In the genomic region with DNA sequence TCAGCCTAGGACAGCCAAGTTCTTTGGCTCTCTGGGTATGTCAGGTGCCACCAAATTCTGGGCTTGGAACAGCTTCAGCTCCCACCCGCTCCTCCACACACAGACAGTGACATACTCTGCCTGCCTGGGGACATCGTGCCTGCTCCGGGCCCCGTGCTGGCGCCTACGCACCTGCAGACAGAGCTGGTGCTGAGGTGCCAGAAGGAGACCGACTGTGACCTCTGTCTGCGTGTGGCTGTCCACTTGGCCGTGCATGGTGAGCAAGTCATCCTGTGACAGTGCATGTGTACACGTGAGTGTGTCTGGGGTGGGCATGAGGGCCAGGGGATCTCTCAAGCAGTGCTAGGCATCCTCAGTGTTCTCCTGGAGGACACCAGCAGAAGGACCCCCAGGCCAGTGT, we compare ENCODE assay signal across 15 cellular contexts. TPM values are rescaled to one million over a fixed set of nuclear protein-coding genes. Genes with fewer than 3 reads are reported as not detected.
DNase-seq lines count a peak whose midpoint lies in the region; ATAC-seq, FAIRE-seq and TF ChIP-seq lines count a peak whose summit lies in the region.
"Had no signal": no experiment of that assay in that cellular context is flagged by ENCODE, and none has a peak within 500 bp of the region (broad histone marks: within the 10 kb centered on the region; RNA-seq: fewer than 3 reads in every experiment).

No MANE protein-coding gene starts in this region.

- no peaks in the 10 kb centered on the region for H3K27me3 Mint-ChIP-seq in Caco-2 (ENCODE audit: insufficient read depth, unreplicated experiment)
- peaks cover 3% of the 10 kb centered on the region for H3K27me3 Mint-ChIP-seq in activated CD4-positive, alpha-beta T cell treated with anti-CD3 and anti-CD28 coated beads, Interleukin-2, amount 10 ng/mL, durations not matched to agents 7 days and 5 days
- H3K27me3 Mint-ChIP-seq: CD4-positive, alpha-beta memory T cell had no signal

- no peaks in the 10 kb centered on the region for H3K27me3 ChIP-seq in Caco-2 (replicated peaks; ENCODE audit: control insufficient read depth, insufficient read depth, low read length)
- H3K27me3 ChIP-seq in K562 (ENCODE audit: control insufficient read depth in 2 of 2, insufficient read depth in 2 of 2, low read length in 2 of 2), result no peaks in the 10 kb centered on the region
- H3K27me3 ChIP-seq in right atrium auricular region, result no peaks in the 10 kb centered on the region
- H3K27me3 ChIP-seq in WERI-Rb-1 (ENCODE audit: insufficient read depth, low read depth, severe bottlenecking), result no peaks in the 10 kb centered on the region
- H3K27me3 ChIP-seq: SJCRH30 had no signal

- no peaks in the 10 kb centered on the region for H3K9me3 Mint-ChIP-seq in Caco-2 (ENCODE audit: unreplicated experiment)
- H3K9me3 Mint-ChIP-seq in activated CD4-positive, alpha-beta T cell treated with anti-CD3 and anti-CD28 coated beads, Interleukin-2, amount 10 ng/mL, durations not matched to agents 7 days and 5 days, result no peaks in the 10 kb centered on the region
- H3K9me3 Mint-ChIP-seq: CD4-positive, alpha-beta memory T cell; natural killer cell treated with Interleukin-12 subunit alpha and Interleukin-12 subunit beta and Interleukin-15 and Interleukin-18, amount 100 ng/mL, for 72 hours had no signal

- TF ChIP-seq POLR2A in K562 (conservative IDR thresholded peaks at IDR 0.05), result no peak

- no peak for ATAC-seq in K562
- ATAC-seq: natural killer cell treated with Interleukin-12 subunit alpha and Interleukin-12 subunit beta and Interleukin-15 and Interleukin-18, amount 100 ng/mL, for 72 hours; stimulated activated naive CD8-positive, alpha-beta T cell treated with anti-CD3 and anti-CD28 coated beads, Interleukin-15, Interleukin-2, amounts not matched to agents 100 U/mL and 50 U/mL, for 24 hours had no signal

- H3K36me3 ChIP-seq in Caco-2 (ENCODE audit: control insufficient read depth, insufficient read depth, low read length) (peaks cover 3% of the 10 kb centered on the region; the same call in 1 of the 2 replicates), K562 (ENCODE audit: control insufficient read depth, insufficient read depth, low read length) (no peaks in the 10 kb centered on the region), right atrium auricular region (peaks cover 10% of the 10 kb centered on the region), WERI-Rb-1 (no peaks in the 10 kb centered on the region)
- H3K36me3 ChIP-seq: SJCRH30 had no signal

- H3K4me3 ChIP-seq in Caco-2 (ENCODE audit: low read depth, low read length) (no peak overlapping the region), K562 (no peak overlapping the region), right atrium auricular region (peak overlapping the region; percentile 54 to 69), skeletal muscle cell (ENCODE audit: low read depth, low read length) (peak overlapping the region; percentile 64), WERI-Rb-1 (ENCODE audit: low read depth, low read length) (no peak overlapping the region)

- CTCF ChIA-PET in Caco-2 (lab: Charles Lee), result interaction anchor here (0.8 to 5.0 kb wide), 3 partner anchors 15 to 28 kb away, joined by 4 to 63 read pairs (median 7); a partner anchor contains a TSS
- CTCF ChIA-PET in K562 (lab: Yijun Ruan, JAX; ENCODE audit: low intra/inter-chr PET ratio), result no interaction called here
- CTCF ChIA-PET in activated CD4-positive, alpha-beta T cell treated with anti-CD3 and anti-CD28 coated beads, Interleukin-2, amount 10 ng/mL, durations not matched to agents 7 days and 5 days (lab: Charles Lee), result interaction anchor here (1.2 to 3.1 kb wide), 2 partner anchors 15 kb away, joined by 3 to 19 read pairs; a partner anchor contains a TSS

- intact Hi-C loops in Caco-2 (cut with micrococcal nuclease; ENCODE audit: unreplicated experiment), result loop anchor here (2.0 to 5.0 kb wide), 2 partner anchors 29 to 76 kb away; a partner anchor contains a TSS
- intact Hi-C loops in K562 (cut with micrococcal nuclease), result loop anchor here (5.0 kb wide), 1 partner anchor 56 kb away; no protein-coding TSS in a partner anchor

- peak overlapping the region; percentile 87 for H3K4me2 ChIP-seq in K562 (ENCODE audit: insufficient read depth, low read length)

- no peaks in the 10 kb centered on the region for H3K9me3 ChIP-seq in Caco-2
- H3K9me3 ChIP-seq in K562 (replicated peaks; ENCODE audit: control insufficient read depth, insufficient read depth, low read depth, low read length), result no peaks in the 10 kb centered on the region
- H3K9me3 ChIP-seq in right atrium auricular region, result no peaks in the 10 kb centered on the region
- H3K9me3 ChIP-seq in WERI-Rb-1 (ENCODE audit: severe bottlenecking), result no peaks in the 10 kb centered on the region
- H3K9me3 ChIP-seq: SJCRH30 had no signal

- peak overlapping the region; percentile 76 for H3K27ac Mint-ChIP-seq in Caco-2 (ENCODE audit: unreplicated experiment)
- H3K27ac Mint-ChIP-seq in activated CD4-positive, alpha-beta T cell treated with anti-CD3 and anti-CD28 coated beads, Interleukin-2, amount 10 ng/mL, durations not matched to agents 7 days and 5 days, result no peak overlapping the region
- H3K27ac Mint-ChIP-seq: natural killer cell treated with Interleukin-12 subunit alpha and Interleukin-12 subunit beta and Interleukin-15 and Interleukin-18, amount 100 ng/mL, for 72 hours had no signal

- DNase-seq in Caco-2, result no peak
- DNase-seq in K562 (ENCODE audit: extremely low read depth in 1 of 4, low spot score in 3 of 4), result no peak
- no peak for DNase-seq in right atrium auricular region (ENCODE audit: low spot score)
- no peak for DNase-seq in skeletal muscle cell (ENCODE audit: low read depth)
- DNase-seq in WERI-Rb-1, result no peak
- DNase-seq in GM19238 (ENCODE audit: insufficient read length, low spot score), result no peak
- DNase-seq in activated CD4-positive, alpha-beta T cell treated with anti-CD3 and anti-CD28 coated beads, Interleukin-2, amount 10 ng/mL, durations not matched to agents 7 days and 5 days, result no peak
- DNase-seq in NCI-H146 treated with DMSO at 0.1 percent for 48 hours (lab: John Stamatoyannopoulos, UW; ENCODE audit: unreplicated experiment), result no peak
- DNase-seq: activated CD4-positive, alpha-beta T cell treated with anti-CD3 and anti-CD28 coated beads for 48 hours; activated effector memory CD4-positive, alpha-beta T cell treated with Interleukin-2 at 50 U/mL for 16 hours; CD4-positive, alpha-beta memory T cell; Karpas-422; SJCRH30; stimulated activated naive CD8-positive, alpha-beta T cell treated with anti-CD3 and anti-CD28 coated beads, Interleukin-15, Interleukin-2, amounts not matched to agents 100 U/mL and 50 U/mL, for 24 hours had no signal

- no peak for TF ChIP-seq EP300 in K562 (IDR thresholded peaks at IDR 0.05; ENCODE audit: low read length)

- no peak for TF ChIP-seq RAD21 in K562 (CRISPR knock-in tag; conservative IDR thresholded peaks at IDR 0.05 in 1 of 2, IDR thresholded peaks at IDR 0.05 in 1 of 2)

- H3K27ac ChIP-seq in K562 (ENCODE audit: extremely low read depth, low read depth, low read length) (peak overlapping the region; percentile 62; the same call in 1 of the 3 replicates), right atrium auricular region (peak overlapping the region; percentile 90 to 92), WERI-Rb-1 (no peak overlapping the region)
- H3K27ac ChIP-seq: SJCRH30 had no signal

- H3K4me3 Mint-ChIP-seq in Caco-2 (ENCODE audit: unreplicated experiment), result peak overlapping the region; percentile 89
- H3K4me3 Mint-ChIP-seq in activated CD4-positive, alpha-beta T cell treated with anti-CD3 and anti-CD28 coated beads, Interleukin-2, amount 10 ng/mL, durations not matched to agents 7 days and 5 days, result no peak overlapping the region
- H3K4me3 Mint-ChIP-seq: natural killer cell treated with Interleukin-12 subunit alpha and Interleukin-12 subunit beta and Interleukin-15 and Interleukin-18, amount 100 ng/mL, for 72 hours had no signal

- BruUV-seq in Caco-2 (replicated peaks; lab: Mats Ljungman, UMichigan) (no TSS peak), K562 (replicated peaks; lab: Mats Ljungman, UMichigan) (no TSS peak)

- H3K4me1 ChIP-seq in Caco-2, result peaks cover 21% of the 10 kb centered on the region
- peaks cover 14 to 34% of the 10 kb centered on the region in 2 experiments for H3K4me1 ChIP-seq in K562 (replicated peaks in 1 of 2; ENCODE audit: control insufficient read depth in 2 of 2, insufficient read depth in 2 of 2, low read length in 2 of 2)
- peaks cover 0 to 36% of the 10 kb centered on the region in 2 donors for H3K4me1 ChIP-seq in right atrium auricular region
- H3K4me1 ChIP-seq: SJCRH30 had no signal

- H3K36me3 Mint-ChIP-seq in Caco-2 (ENCODE audit: insufficient read depth, unreplicated experiment), result peaks cover 13% of the 10 kb centered on the region
- H3K36me3 Mint-ChIP-seq in activated CD4-positive, alpha-beta T cell treated with anti-CD3 and anti-CD28 coated beads, Interleukin-2, amount 10 ng/mL, durations not matched to agents 7 days and 5 days (ENCODE audit: low read depth), result no peaks in the 10 kb centered on the region
- H3K36me3 Mint-ChIP-seq: CD4-positive, alpha-beta memory T cell; natural killer cell treated with Interleukin-12 subunit alpha and Interleukin-12 subunit beta and Interleukin-15 and Interleukin-18, amount 100 ng/mL, for 72 hours had no signal

- H3K79me2 ChIP-seq in K562 (ENCODE audit: control insufficient read depth, insufficient read depth, low read length), result no peaks in the 10 kb centered on the region

- no peak overlapping the region; the same call in 1 of the 2 replicates for H2AFZ ChIP-seq in K562 (ENCODE audit: low read depth, low read length)

- H4K20me1 ChIP-seq in K562 (replicated peaks; ENCODE audit: control insufficient read depth, insufficient read depth, low read length), result no peaks in the 10 kb centered on the region

- 79% methylated on average over 10 of the region's 10 CpGs for WGBS in K562 (ENCODE audit: insufficient coverage, low coverage, missing lambda C conversion rate)

- H3K4me1 Mint-ChIP-seq in Caco-2 (ENCODE audit: low read depth, unreplicated experiment), result no peaks in the 10 kb centered on the region
- peaks cover 10% of the 10 kb centered on the region for H3K4me1 Mint-ChIP-seq in activated CD4-positive, alpha-beta T cell treated with anti-CD3 and anti-CD28 coated beads, Interleukin-2, amount 10 ng/mL, durations not matched to agents 7 days and 5 days

- POLR2A ChIA-PET in Caco-2 (lab: Charles Lee), result interaction anchor here (0.6 kb wide), 1 partner anchor 15 kb away, joined by 3 read pairs; no protein-coding TSS in a partner anchor
- POLR2A ChIA-PET in K562 (lab: Yijun Ruan, JAX), result interaction anchor here (0.9 to 1.4 kb wide), 4 partner anchors 10 to 24 kb away, joined by 3 to 5 read pairs (median 4); no protein-coding TSS in a partner anchor
- POLR2A ChIA-PET in activated CD4-positive, alpha-beta T cell treated with anti-CD3 and anti-CD28 coated beads, Interleukin-2, amount 10 ng/mL, durations not matched to agents 7 days and 5 days (lab: Charles Lee), result no interaction called here

- TF ChIP-seq CTCF in Caco-2 (IDR thresholded peaks at IDR 0.05; ENCODE audit: insufficient read depth in 1 of 2, low read depth in 1 of 2, low read length in 1 of 2, severe bottlenecking in 1 of 2, unreplicated experiment in 1 of 2) (no peak), K562 (IDR thresholded peaks at IDR 0.05 in 2 of 3, conservative IDR thresholded peaks at IDR 0.05 in 1 of 3; ENCODE audit: insufficient read depth in 2 of 3, low read depth in 1 of 3, low read length in 3 of 3) (no peak), right atrium auricular region (IDR thresholded peaks at IDR 0.05) (no peak), WERI-Rb-1 (IDR thresholded peaks at IDR 0.05; ENCODE audit: low read depth, low read length) (no peak)

- H3K9ac ChIP-seq in K562 (ENCODE audit: insufficient read depth in 1 of 2, low read depth in 2 of 2, low read length in 2 of 2), result peak overlapping the region; percentile 73 to 91; a peak in 3 of 4 replicates

- FAIRE-seq in K562 (lab: Jason Lieb, UNC), result no peak

- peaks cover 3% of the 10 kb centered on the region for H3K9me1 ChIP-seq in K562 (ENCODE audit: control insufficient read depth, insufficient read depth, low read length)

- in situ Hi-C loops in K562 (cut with MboI), result no loop called here

RNA-seq across cellular contexts. Expression of a gene that starts 0.9 kb away (rescaled TPM):
- total RNA-seq in Caco-2 (2022), result 8.5 and 11.3 TPM in 2 replicates
- total RNA-seq in K562 (2011; cell fraction: chromatin; rRNA removed; ENCODE audit: low replicate concordance), result 37.1 and 87.7 TPM in 2 replicates
- total RNA-seq in K562 (2011; cell fraction: nucleolus; rRNA removed), result 57.7 and 63.0 TPM in 2 replicates
- total RNA-seq in K562 (2011; cell fraction: nucleoplasm; rRNA removed), result 31.0 and 37.3 TPM in 2 replicates
- total RNA-seq in K562 (2014; rRNA removed), result 11.4 and 14.0 TPM in 2 replicates
- 2.8 and 3.5 TPM in 2 replicates for total RNA-seq in K562 (2014; rRNA removed; fragmentation: Illumina TruSeq; extraction: Trizol)
- total RNA-seq in K562 (2015; rRNA removed; fragmentation: Illumina TruSeq; extraction: Trizol), result 5.4 and 6.9 TPM in 2 replicates
- total RNA-seq in K562 (2021), result 11.4 and 12.3 TPM in 2 replicates
- 7.3 and 12.5 TPM in 2 replicates for polyA plus RNA-seq in K562 (2011; rRNA removed)
- polyA plus RNA-seq in K562 (2011; cell fraction: cytosol; rRNA removed), result 9.8 and 14.3 TPM in 2 replicates
- 49.8 and 57.1 TPM in 2 replicates for polyA plus RNA-seq in K562 (2011; cell fraction: nucleus; rRNA removed)
- 7.2 and 18.0 TPM in 2 replicates for polyA plus RNA-seq in K562 (2012)
- 6.3 and 11.5 TPM in 2 replicates for polyA plus RNA-seq in K562 (2014; fragmentation: Illumina TruSeq; extraction: Trizol)
- under 1 TPM in 1 of 2 experiments, not detected in 1; 0.15 TPM for polyA plus RNA-seq in K562 (2014; fragmentation: Nextera tagmentation; extraction: Ambion mirVana)
- polyA plus RNA-seq in K562 (2014; rRNA removed), result 7.5 and 7.7 TPM in 2 replicates
- 5.9 and 7.6 TPM in 2 replicates for polyA minus RNA-seq in K562 (2011; rRNA and poly(A)+ RNA removed)
- 9.4 and 11.3 TPM in 2 replicates for polyA minus RNA-seq in K562 (2011; cell fraction: cytosol; rRNA and poly(A)+ RNA removed)
- 16.4 and 29.1 TPM in 2 replicates for polyA minus RNA-seq in K562 (2011; cell fraction: nucleus; rRNA and poly(A)+ RNA removed)
- total RNA-seq in right atrium auricular region, result 10 to 100 TPM; 32.5 to 49.1 TPM
- total RNA-seq in activated CD4-positive, alpha-beta T cell treated with anti-CD3 and anti-CD28 coated beads, Interleukin-2, amount 10 ng/mL, durations not matched to agents 7 days and 5 days, result under 1 TPM; 0.32 to 0.52 TPM

RNA-seq across cellular contexts. Expression of a gene that starts 15.2 kb away (rescaled TPM):
- total RNA-seq in Caco-2 (2022), result 77.3 and 82.9 TPM in 2 replicates
- total RNA-seq in K562 (2011; cell fraction: chromatin; rRNA removed; ENCODE audit: low replicate concordance), result 4.4 and 7.9 TPM in 2 replicates
- total RNA-seq in K562 (2011; cell fraction: nucleolus; rRNA removed), result 2.8 and 5.7 TPM in 2 replicates
- total RNA-seq in K562 (2011; cell fraction: nucleoplasm; rRNA removed), result 4.6 and 5.8 TPM in 2 replicates
- 0.20 TPM in 1 of 2 replicates, not detected in the other for total RNA-seq in K562 (2014; rRNA removed)
- total RNA-seq in K562 (2014; rRNA removed; fragmentation: Illumina TruSeq; extraction: Trizol), result 0.48 and 0.51 TPM in 2 replicates
- total RNA-seq in K562 (2015; rRNA removed; fragmentation: Illumina TruSeq; extraction: Trizol), result 0.26 TPM in 1 of 2 replicates, not detected in the other
- 0.47 and 0.72 TPM in 2 replicates for total RNA-seq in K562 (2021)
- 1.1 and 1.9 TPM in 2 replicates for polyA plus RNA-seq in K562 (2011; rRNA removed)
- polyA plus RNA-seq in K562 (2011; cell fraction: cytosol; rRNA removed), result 0.29 and 1.2 TPM in 2 replicates
- polyA plus RNA-seq in K562 (2011; cell fraction: nucleus; rRNA removed), result 3.7 and 5.1 TPM in 2 replicates
- 0.46 and 0.91 TPM in 2 replicates for polyA plus RNA-seq in K562 (2012)
- 0.39 and 0.73 TPM in 2 replicates for polyA plus RNA-seq in K562 (2014; fragmentation: Illumina TruSeq; extraction: Trizol)
- not detected for polyA plus RNA-seq in K562 (2014; fragmentation: Nextera tagmentation; extraction: Ambion mirVana)
- 0.23 and 0.32 TPM in 2 replicates for polyA plus RNA-seq in K562 (2014; rRNA removed)
- polyA minus RNA-seq in K562 (2011; rRNA and poly(A)+ RNA removed), result 0.67 and 1.0 TPM in 2 replicates
- polyA minus RNA-seq in K562 (2011; cell fraction: cytosol; rRNA and poly(A)+ RNA removed), result not detected in 2 replicates
- polyA minus RNA-seq in K562 (2011; cell fraction: nucleus; rRNA and poly(A)+ RNA removed), result 0.67 and 1.7 TPM in 2 replicates
- total RNA-seq in right atrium auricular region, result 1 to 10 TPM in 1 of 2 donors, under 1 TPM in 1; 0.89 to 2.6 TPM
- 1 to 10 TPM; 1.5 to 2.7 TPM for total RNA-seq in activated CD4-positive, alpha-beta T cell treated with anti-CD3 and anti-CD28 coated beads, Interleukin-2, amount 10 ng/mL, durations not matched to agents 7 days and 5 days

RNA-seq across cellular contexts. Expression of a gene that starts 15.8 kb away (rescaled TPM):
- total RNA-seq in Caco-2 (2022) (17.1 and 18.3 TPM in 2 replicates), K562 (2014; rRNA removed) (17.2 and 17.7 TPM in 2 replicates), K562 (2014; rRNA removed; fragmentation: Illumina TruSeq; extraction: Trizol) (6.1 and 10.2 TPM in 2 replicates), K562 (2015; rRNA removed; fragmentation: Illumina TruSeq; extraction: Trizol) (11.4 and 14.4 TPM in 2 replicates), K562 (2021) (16.7 and 17.3 TPM in 2 replicates), right atrium auricular region (10 to 100 TPM; 63.9 to 79.0 TPM)
- 163 and 258 TPM in 2 replicates for total RNA-seq in K562 (2011; cell fraction: chromatin; rRNA removed; ENCODE audit: low replicate concordance)
- 156 and 166 TPM in 2 replicates for total RNA-seq in K562 (2011; cell fraction: nucleolus; rRNA removed)
- total RNA-seq in K562 (2011; cell fraction: nucleoplasm; rRNA removed), result 187 and 194 TPM in 2 replicates
- polyA plus RNA-seq in K562 (2011; rRNA removed) (25.8 and 47.7 TPM in 2 replicates), K562 (2014; fragmentation: Illumina TruSeq; extraction: Trizol) (15.4 and 16.5 TPM in 2 replicates), K562 (2014; fragmentation: Nextera tagmentation; extraction: Ambion mirVana) (1 to 10 TPM; 3.3 to 5.6 TPM), K562 (2014; rRNA removed) (24.5 and 30.1 TPM in 2 replicates)
- polyA plus RNA-seq in K562 (2011; cell fraction: cytosol; rRNA removed), result 28.0 and 36.5 TPM in 2 replicates
- 214 and 337 TPM in 2 replicates for polyA plus RNA-seq in K562 (2011; cell fraction: nucleus; rRNA removed)
- 17.4 and 29.8 TPM in 2 replicates for polyA plus RNA-seq in K562 (2012)
- polyA minus RNA-seq in K562 (2011; rRNA and poly(A)+ RNA removed), result 12.7 and 14.5 TPM in 2 replicates
- polyA minus RNA-seq in K562 (2011; cell fraction: cytosol; rRNA and poly(A)+ RNA removed), result 9.6 and 10.3 TPM in 2 replicates
- 21.4 and 35.1 TPM in 2 replicates for polyA minus RNA-seq in K562 (2011; cell fraction: nucleus; rRNA and poly(A)+ RNA removed)
- total RNA-seq in activated CD4-positive, alpha-beta T cell treated with anti-CD3 and anti-CD28 coated beads, Interleukin-2, amount 10 ng/mL, durations not matched to agents 7 days and 5 days, result 10 to 100 TPM; 13.9 to 16.0 TPM

RNA-seq across cellular contexts. Expression of a gene that starts 27.4 kb away (rescaled TPM):
- total RNA-seq in Caco-2 (2022) (34.2 and 35.9 TPM in 2 replicates), K562 (2014; rRNA removed) (38.9 and 41.1 TPM in 2 replicates), K562 (2014; rRNA removed; fragmentation: Illumina TruSeq; extraction: Trizol) (40.3 and 42.4 TPM in 2 replicates), K562 (2015; rRNA removed; fragmentation: Illumina TruSeq; extraction: Trizol) (31.1 and 33.9 TPM in 2 replicates), K562 (2021) (57.2 and 58.8 TPM in 2 replicates), right atrium auricular region (10 to 100 TPM; 39.8 to 44.8 TPM)
- 61.7 and 101 TPM in 2 replicates for total RNA-seq in K562 (2011; cell fraction: chromatin; rRNA removed; ENCODE audit: low replicate concordance)
- 84.5 and 103 TPM in 2 replicates for total RNA-seq in K562 (2011; cell fraction: nucleolus; rRNA removed)
- 97.8 and 112 TPM in 2 replicates for total RNA-seq in K562 (2011; cell fraction: nucleoplasm; rRNA removed)
- polyA plus RNA-seq in K562 (2011; rRNA removed) (66.3 and 77.8 TPM in 2 replicates), K562 (2014; fragmentation: Illumina TruSeq; extraction: Trizol) (52.3 and 62.6 TPM in 2 replicates), K562 (2014; fragmentation: Nextera tagmentation; extraction: Ambion mirVana) (10 to 100 TPM; 31.6 to 33.3 TPM), K562 (2014; rRNA removed) (49.8 and 54.6 TPM in 2 replicates)
- polyA plus RNA-seq in K562 (2011; cell fraction: cytosol; rRNA removed), result 70.4 and 88.4 TPM in 2 replicates
- 37.0 and 45.1 TPM in 2 replicates for polyA plus RNA-seq in K562 (2011; cell fraction: nucleus; rRNA removed)
- polyA plus RNA-seq in K562 (2012), result 56.0 and 64.7 TPM in 2 replicates
- 58.7 and 70.5 TPM in 2 replicates for polyA minus RNA-seq in K562 (2011; rRNA and poly(A)+ RNA removed)
- 27.5 and 42.9 TPM in 2 replicates for polyA minus RNA-seq in K562 (2011; cell fraction: cytosol; rRNA and poly(A)+ RNA removed)
- 16.8 and 25.8 TPM in 2 replicates for polyA minus RNA-seq in K562 (2011; cell fraction: nucleus; rRNA and poly(A)+ RNA removed)
- 10 to 100 TPM; 29.6 to 30.6 TPM for total RNA-seq in activated CD4-positive, alpha-beta T cell treated with anti-CD3 and anti-CD28 coated beads, Interleukin-2, amount 10 ng/mL, durations not matched to agents 7 days and 5 days

RNA-seq across cellular contexts. Expression of a gene that starts 34.4 kb away (rescaled TPM):
- total RNA-seq in Caco-2 (2022) (1.1 and 1.3 TPM in 2 replicates), K562 (2014; rRNA removed) (0.36 and 0.65 TPM in 2 replicates), K562 (2014; rRNA removed; fragmentation: Illumina TruSeq; extraction: Trizol) (0.38 and 0.44 TPM in 2 replicates), K562 (2015; rRNA removed; fragmentation: Illumina TruSeq; extraction: Trizol) (0.72 and 1.3 TPM in 2 replicates), K562 (2021) (1.9 and 2.2 TPM in 2 replicates), right atrium auricular region (1 to 10 TPM; 1.4 to 1.9 TPM)
- 4.4 and 10.2 TPM in 2 replicates for total RNA-seq in K562 (2011; cell fraction: chromatin; rRNA removed; ENCODE audit: low replicate concordance)
- 5.1 and 6.3 TPM in 2 replicates for total RNA-seq in K562 (2011; cell fraction: nucleolus; rRNA removed)
- 4.8 and 6.6 TPM in 2 replicates for total RNA-seq in K562 (2011; cell fraction: nucleoplasm; rRNA removed)
- polyA plus RNA-seq in K562 (2011; rRNA removed) (1.1 and 1.2 TPM in 2 replicates), K562 (2014; fragmentation: Illumina TruSeq; extraction: Trizol) (1.3 and 1.4 TPM in 2 replicates), K562 (2014; fragmentation: Nextera tagmentation; extraction: Ambion mirVana) (under 1 TPM; 0.06 TPM), K562 (2014; rRNA removed) (1.7 and 2.8 TPM in 2 replicates)
- 1.4 and 3.2 TPM in 2 replicates for polyA plus RNA-seq in K562 (2011; cell fraction: cytosol; rRNA removed)
- 1.3 and 2.6 TPM in 2 replicates for polyA plus RNA-seq in K562 (2011; cell fraction: nucleus; rRNA removed)
- polyA plus RNA-seq in K562 (2012), result 0.85 and 0.87 TPM in 2 replicates
- 1.1 and 1.7 TPM in 2 replicates for polyA minus RNA-seq in K562 (2011; rRNA and poly(A)+ RNA removed)
- polyA minus RNA-seq in K562 (2011; cell fraction: cytosol; rRNA and poly(A)+ RNA removed), result 1.3 and 2.3 TPM in 2 replicates
- 1.5 and 1.7 TPM in 2 replicates for polyA minus RNA-seq in K562 (2011; cell fraction: nucleus; rRNA and poly(A)+ RNA removed)
- 1 to 10 TPM; 4.8 to 5.5 TPM for total RNA-seq in activated CD4-positive, alpha-beta T cell treated with anti-CD3 and anti-CD28 coated beads, Interleukin-2, amount 10 ng/mL, durations not matched to agents 7 days and 5 days

Comparison
In these comparisons a context has a peak if more than half of its experiments do, and no peak if none do; other contexts are left out.
1. H3K4me3 ChIP-seq: peak in right atrium auricular region (2 of 2) and skeletal muscle cell (single experiment); none in Caco-2 (single experiment), K562 (single experiment) and WERI-Rb-1 (single experiment).